27 cellular contexts compared by ENCODE assay signal in the genomic region with DNA sequence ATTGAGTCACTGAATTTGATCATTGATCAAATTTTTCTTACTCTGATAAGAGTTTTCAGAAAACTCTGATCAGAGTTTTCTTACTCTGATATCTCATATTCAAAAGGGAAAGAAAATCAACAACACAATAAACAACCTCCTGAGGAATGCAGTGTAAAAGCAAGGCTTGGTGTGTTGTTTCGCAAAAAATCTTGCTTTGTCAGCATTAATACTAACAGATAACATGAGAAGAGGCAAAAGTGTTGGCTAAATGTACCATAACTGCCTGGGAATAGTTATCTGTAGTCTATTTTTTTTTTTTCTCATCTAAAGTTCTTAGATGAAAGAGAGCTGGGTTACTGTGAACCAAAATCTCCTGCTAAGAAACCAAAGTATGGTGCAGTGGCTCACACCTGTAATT.
"Had no signal": no experiment of that assay in that cellular context is flagged by ENCODE, and none has a peak within 500 bp of the region (broad histone marks: within the 10 kb centered on the region; RNA-seq: fewer than 3 reads in every experiment).

No MANE protein-coding gene starts in this region.

- H3K4me3 Mint-ChIP-seq: activated naive CD4-positive, alpha-beta T cell treated with anti-CD3 and anti-CD28 coated beads for 36 hours; activated T-helper 1 cell treated with anti-CD3 and anti-CD28 coated beads, Interleukin-12 subunit alpha, Interleukin-12 subunit beta, Interleukin-2, Interleukin-4 antibody, amounts not matched to agents 30 ng/mL and 10 ng/mL and 1 ng/mL, durations not matched to agents 14 hours and 24 hours and 36 hours; endodermal cell; neural progenitor cell; T-helper 1 cell treated with Interleukin-12 subunit alpha and Interleukin-12 subunit beta and Interleukin-4 antibody, amounts not matched to agents 30 μg/mL and 1 μg/mL, for 36 hours had no signal

- H3K9me3 Mint-ChIP-seq: activated naive CD4-positive, alpha-beta T cell treated with anti-CD3 and anti-CD28 coated beads for 36 hours; activated T-helper 1 cell treated with anti-CD3 and anti-CD28 coated beads, Interleukin-12 subunit alpha, Interleukin-12 subunit beta, Interleukin-2, Interleukin-4 antibody, amounts not matched to agents 30 ng/mL and 10 ng/mL and 1 ng/mL, durations not matched to agents 14 hours and 24 hours and 36 hours; endodermal cell; neural progenitor cell; T-helper 1 cell treated with Interleukin-12 subunit alpha and Interleukin-12 subunit beta and Interleukin-4 antibody, amounts not matched to agents 30 μg/mL and 1 μg/mL, for 36 hours had no signal

- H3K36me3 Mint-ChIP-seq: neural progenitor cell had no signal

- H3K4me1 ChIP-seq: breast epithelium, left lung, neural progenitor cell, testis, transverse colon had no signal

- H2AFZ ChIP-seq: neural progenitor cell had no signal

- H3K9ac ChIP-seq: neural progenitor cell had no signal

- H3K36me3 ChIP-seq: breast epithelium, neural progenitor cell, WERI-Rb-1 had no signal

- H3K27me3 ChIP-seq: breast epithelium, left lung, neural progenitor cell, spleen, testis, transverse colon had no signal

- H3K4me3 ChIP-seq: breast epithelium, heart right ventricle, left lung, lung, mucosa of descending colon, neural progenitor cell, spleen, testis, transverse colon had no signal

- H3K4me1 Mint-ChIP-seq: endodermal cell had no signal

- DNase-seq: activated CD4-positive, alpha-beta T cell treated with anti-CD3 and anti-CD28 coated beads for 48 hours; activated CD4-positive, alpha-beta T cell treated with anti-CD3 and anti-CD28 coated beads, Interleukin-2, amount 50 U/mL, for 48 hours; activated CD8-positive, alpha-beta memory T cell treated with anti-CD3 and anti-CD28 coated beads, Interleukin-2, amount 50 U/mL, for 4 hours; activated effector memory CD4-positive, alpha-beta T cell treated with anti-CD3 and anti-CD28 coated beads, Interleukin-2, amount 50 U/mL, for 16 hours; activated naive CD4-positive, alpha-beta T cell treated with anti-CD3 and anti-CD28 coated beads for 36 hours; activated T-cell treated with anti-CD3 and anti-CD28 coated beads, Interleukin-2, amount 50 U/mL, for 1 hour; central memory CD4-positive, alpha-beta T cell; endodermal cell; foreskin fibroblast; heart right ventricle; left lung; mucosa of descending colon; right cardiac atrium; spleen; stimulated activated CD4-positive, alpha-beta T cell treated with anti-CD3 and anti-CD28 coated beads, Interleukin-2, amount 100 ng/mL, for 48 hours; stimulated activated naive CD8-positive, alpha-beta T cell treated with anti-CD3 and anti-CD28 coated beads, Interleukin-15, Interleukin-2, amounts not matched to agents 100 U/mL and 50 U/mL, for 24 hours; T-helper 9 cell; testis; transverse colon; WERI-Rb-1 had no signal

- H3K27ac ChIP-seq: breast epithelium, heart right ventricle, left lung, neural progenitor cell, testis, transverse colon, WERI-Rb-1 had no signal

- ATAC-seq: activated CD4-positive, CD25-positive, alpha-beta regulatory T cell treated with anti-CD3 and anti-CD28 coated beads, Interleukin-2, amount 50 U/mL, for 24 hours; esophagus mucosa; heart right ventricle; left lung; mucosa of descending colon; right cardiac atrium; stimulated activated naive CD8-positive, alpha-beta T cell treated with anti-CD3 and anti-CD28 coated beads, Interleukin-15, Interleukin-2, amounts not matched to agents 100 U/mL and 50 U/mL, for 24 hours had no signal

- H3K4me2 ChIP-seq: neural progenitor cell had no signal

- H3K9me3 ChIP-seq: breast epithelium, heart right ventricle, left lung, mucosa of descending colon, spleen, testis, transverse colon had no signal

- H3K27ac Mint-ChIP-seq: activated naive CD4-positive, alpha-beta T cell treated with anti-CD3 and anti-CD28 coated beads for 36 hours; activated T-helper 1 cell treated with anti-CD3 and anti-CD28 coated beads, Interleukin-12 subunit alpha, Interleukin-12 subunit beta, Interleukin-2, Interleukin-4 antibody, amounts not matched to agents 30 ng/mL and 10 ng/mL and 1 ng/mL, durations not matched to agents 14 hours and 24 hours and 36 hours; endodermal cell; neural progenitor cell had no signal
